ENCODE assay signal across 10 cellular contexts in the genomic region with DNA sequence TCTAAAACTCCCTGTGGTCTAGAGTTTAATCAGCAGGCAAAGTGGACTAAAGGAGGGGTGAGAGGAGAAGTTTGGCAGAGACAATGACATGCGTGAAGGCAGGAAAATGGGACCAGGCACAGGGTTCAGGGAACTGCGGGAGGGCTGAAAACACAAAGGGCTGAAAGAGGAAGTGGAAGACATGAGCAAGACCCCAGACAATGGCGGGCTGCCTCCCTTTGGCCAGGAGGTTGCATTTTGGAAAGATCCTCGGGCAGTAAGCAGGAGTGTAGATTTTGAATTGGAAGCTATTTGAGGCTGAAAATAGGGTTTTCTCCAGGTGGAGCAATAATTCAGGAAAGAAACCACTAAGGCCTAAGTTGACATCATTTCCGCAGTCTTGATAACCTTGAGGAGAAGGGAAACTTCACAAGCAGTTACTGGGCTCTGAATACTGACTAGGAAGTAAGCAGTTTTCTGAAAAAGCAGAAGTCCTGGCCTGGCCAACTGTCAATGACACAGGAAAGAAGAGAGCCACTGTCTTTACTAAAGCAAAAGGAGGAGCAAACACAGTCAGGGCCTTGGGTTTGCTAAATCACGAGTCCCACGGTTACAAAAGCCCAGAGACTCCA. TPM values are rescaled to one million over a fixed set of nuclear protein-coding genes. Genes with fewer than 3 reads are reported as not detected.
DNase-seq lines count a peak whose midpoint lies in the region; ATAC-seq and TF ChIP-seq lines count a peak whose summit lies in the region.
"Had no signal": no experiment of that assay in that cellular context is flagged by ENCODE, and none has a peak within 500 bp of the region (broad histone marks: within the 10 kb centered on the region; RNA-seq: fewer than 3 reads in every experiment).

No MANE protein-coding gene starts in this region.

- H3K9me3 Mint-ChIP-seq in mesothelial cell of epicardium, result peaks cover 5% of the 10 kb centered on the region

- H3K36me3 ChIP-seq in WERI-Rb-1, result no peaks in the 10 kb centered on the region
- H3K36me3 ChIP-seq: tibial artery had no signal

- peak; percentile 52 for DNase-seq in GM10248 (ENCODE audit: extremely low spot score)
- no peak for DNase-seq in T-helper 17 cell
- no peak for DNase-seq in mesothelial cell of epicardium (ENCODE audit: low spot score in 2 of 2, unreplicated experiment in 2 of 2)
- no peak for DNase-seq in cerebellum (ENCODE audit: low spot score)
- DNase-seq in WERI-Rb-1, result no peak
- no peak for DNase-seq in activated CD4-positive, alpha-beta T cell treated with anti-CD3 and anti-CD28 coated beads for 1 hour

- H3K36me3 Mint-ChIP-seq in T-helper 17 cell (ENCODE audit: low read depth) (no peaks in the 10 kb centered on the region), mesothelial cell of epicardium (no peaks in the 10 kb centered on the region)

- H3K4me1 Mint-ChIP-seq in T-helper 17 cell, result peaks cover 32% of the 10 kb centered on the region
- H3K4me1 Mint-ChIP-seq in mesothelial cell of epicardium, result peaks cover 54% of the 10 kb centered on the region

- CTCF ChIA-PET in GM10248 (lab: Yijun Ruan, JAX), result interaction anchor here (1.1 kb wide), 1 partner anchor 93 kb away, joined by 3 read pairs; no protein-coding TSS in a partner anchor

- no peak overlapping the region for H3K27ac ChIP-seq in WERI-Rb-1
- H3K27ac ChIP-seq: tibial artery had no signal

- POLR2A ChIA-PET in GM10248 (lab: Yijun Ruan, JAX), result no interaction called here

- H3K4me3 ChIP-seq in WERI-Rb-1 (ENCODE audit: low read depth, low read length), result no peak overlapping the region
- H3K4me3 ChIP-seq: tibial artery had no signal

- ATAC-seq in HG02623 (IDR thresholded peaks at IDR 0.05; ENCODE audit: unreplicated experiment), result peak; percentile 22
- ATAC-seq in T-helper 17 cell, result peak; percentile 56
- ATAC-seq in HG03354 (IDR thresholded peaks at IDR 0.05; ENCODE audit: poor library complexity, severe bottlenecking, unreplicated experiment), result no peak

- H3K4me3 Mint-ChIP-seq in T-helper 17 cell, result no peak overlapping the region
- H3K4me3 Mint-ChIP-seq in mesothelial cell of epicardium, result no peak overlapping the region

- no peaks in the 10 kb centered on the region for H3K27me3 ChIP-seq in WERI-Rb-1 (ENCODE audit: insufficient read depth, low read depth, severe bottlenecking)
- H3K27me3 ChIP-seq: tibial artery had no signal

- H3K9me3 ChIP-seq in T-helper 17 cell (ENCODE audit: control insufficient read depth, low read length, poor library complexity, severe bottlenecking) (no peaks in the 10 kb centered on the region), WERI-Rb-1 (ENCODE audit: severe bottlenecking) (no peaks in the 10 kb centered on the region)
- H3K9me3 ChIP-seq: tibial artery had no signal

- H3K27me3 Mint-ChIP-seq in T-helper 17 cell (peaks cover 11% of the 10 kb centered on the region), mesothelial cell of epicardium (ENCODE audit: low read depth) (no peaks in the 10 kb centered on the region)

- TF ChIP-seq CTCF in GM10248 (IDR thresholded peaks at IDR 0.05; ENCODE audit: control extremely low read depth, extremely low read depth, low read depth, missing control alignments) (no peak), mesothelial cell of epicardium (IDR thresholded peaks at IDR 0.05; ENCODE audit: unreplicated experiment) (no peak), WERI-Rb-1 (IDR thresholded peaks at IDR 0.05; ENCODE audit: low read depth, low read length) (no peak)

- H3K27ac Mint-ChIP-seq in T-helper 17 cell (peak overlapping the region; percentile 19), mesothelial cell of epicardium (peak overlapping the region; percentile 82)

RNA-seq across cellular contexts. Expression of a gene that starts 3.4 kb away (rescaled TPM):
- total RNA-seq in T-helper 17 cell (1 to 10 TPM in 1 of 2 donors, under 1 TPM in 1; 0.73 to 1.6 TPM), mesothelial cell of epicardium (not detected in 3 replicates), cerebellum (2.6 TPM)
- total RNA-seq: NCI-H460 had no signal
